1 cellular context compared by ENCODE assay signal in the genomic region with DNA sequence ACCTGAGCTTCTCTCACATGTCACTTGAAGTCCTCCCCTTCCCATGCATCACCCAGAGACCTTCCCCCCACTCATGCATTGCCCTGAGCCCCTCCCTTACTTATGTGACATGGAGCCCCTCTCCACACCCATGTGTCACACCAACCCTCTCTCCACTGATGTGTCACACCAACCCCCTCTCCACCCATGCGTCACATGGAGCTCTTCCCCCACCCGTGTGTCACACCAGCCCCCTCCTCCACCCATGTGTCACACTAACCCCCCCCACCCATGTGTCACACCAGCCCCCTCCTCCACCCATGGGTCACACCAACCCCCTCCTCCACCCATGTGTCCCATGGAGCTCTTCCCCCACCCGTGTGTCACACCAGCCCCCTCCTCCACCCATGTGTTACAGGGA.
TF ChIP-seq lines count a peak whose summit lies in the region.

No MANE protein-coding gene starts in this region.

TF ChIP-seq in K562, 482 proteins besides CTCF, POLR2A, EP300 and RAD21:
- TF ChIP-seq RBM34 (IDR thresholded peaks at IDR 0.05; ENCODE audit: borderline replicate concordance, insufficient read depth, low read length) (no peak), SREBF2 (CRISPR knock-in tag; IDR thresholded peaks at IDR 0.05) (no peak), SMARCA4 (IDR thresholded peaks at IDR 0.05) (no peak), TOE1 (IDR thresholded peaks at IDR 0.05; ENCODE audit: borderline replicate concordance) (no peak), TOE1 (CRISPR knock-in tag; IDR thresholded peaks at IDR 0.05; ENCODE audit: borderline replicate concordance, low read depth) (no peak), ZNF318 (IDR thresholded peaks at IDR 0.05; ENCODE audit: borderline replicate concordance in 1 of 2, low read depth in 1 of 2) (no peak), PBX2 (CRISPR knock-in tag; IDR thresholded peaks at IDR 0.05; ENCODE audit: low read depth) (no peak), PBX2 (tag; conservative IDR thresholded peaks at IDR 0.05; ENCODE audit: low read depth) (no peak), ZNF324 (CRISPR knock-in tag; IDR thresholded peaks at IDR 0.05) (no peak), ZNF583 (CRISPR knock-in tag; IDR thresholded peaks at IDR 0.05) (no peak), SRF (CRISPR knock-in tag; IDR thresholded peaks at IDR 0.05) (no peak), KLF6 (CRISPR knock-in tag; IDR thresholded peaks at IDR 0.05; ENCODE audit: borderline replicate concordance) (no peak), ZNF217 (CRISPR knock-in tag; IDR thresholded peaks at IDR 0.05) (no peak), GTF2E2 (tag; IDR thresholded peaks at IDR 0.05) (no peak), ZNF224 (CRISPR knock-in tag; IDR thresholded peaks at IDR 0.05) (no peak), HIVEP1 (CRISPR knock-in tag; IDR thresholded peaks at IDR 0.05) (no peak), SIN3A (IDR thresholded peaks at IDR 0.05; ENCODE audit: borderline replicate concordance in 2 of 2, control insufficient read depth in 1 of 2, low read depth in 2 of 2, low read length in 2 of 2) (no peak)
- TF ChIP-seq, protein P1, sequence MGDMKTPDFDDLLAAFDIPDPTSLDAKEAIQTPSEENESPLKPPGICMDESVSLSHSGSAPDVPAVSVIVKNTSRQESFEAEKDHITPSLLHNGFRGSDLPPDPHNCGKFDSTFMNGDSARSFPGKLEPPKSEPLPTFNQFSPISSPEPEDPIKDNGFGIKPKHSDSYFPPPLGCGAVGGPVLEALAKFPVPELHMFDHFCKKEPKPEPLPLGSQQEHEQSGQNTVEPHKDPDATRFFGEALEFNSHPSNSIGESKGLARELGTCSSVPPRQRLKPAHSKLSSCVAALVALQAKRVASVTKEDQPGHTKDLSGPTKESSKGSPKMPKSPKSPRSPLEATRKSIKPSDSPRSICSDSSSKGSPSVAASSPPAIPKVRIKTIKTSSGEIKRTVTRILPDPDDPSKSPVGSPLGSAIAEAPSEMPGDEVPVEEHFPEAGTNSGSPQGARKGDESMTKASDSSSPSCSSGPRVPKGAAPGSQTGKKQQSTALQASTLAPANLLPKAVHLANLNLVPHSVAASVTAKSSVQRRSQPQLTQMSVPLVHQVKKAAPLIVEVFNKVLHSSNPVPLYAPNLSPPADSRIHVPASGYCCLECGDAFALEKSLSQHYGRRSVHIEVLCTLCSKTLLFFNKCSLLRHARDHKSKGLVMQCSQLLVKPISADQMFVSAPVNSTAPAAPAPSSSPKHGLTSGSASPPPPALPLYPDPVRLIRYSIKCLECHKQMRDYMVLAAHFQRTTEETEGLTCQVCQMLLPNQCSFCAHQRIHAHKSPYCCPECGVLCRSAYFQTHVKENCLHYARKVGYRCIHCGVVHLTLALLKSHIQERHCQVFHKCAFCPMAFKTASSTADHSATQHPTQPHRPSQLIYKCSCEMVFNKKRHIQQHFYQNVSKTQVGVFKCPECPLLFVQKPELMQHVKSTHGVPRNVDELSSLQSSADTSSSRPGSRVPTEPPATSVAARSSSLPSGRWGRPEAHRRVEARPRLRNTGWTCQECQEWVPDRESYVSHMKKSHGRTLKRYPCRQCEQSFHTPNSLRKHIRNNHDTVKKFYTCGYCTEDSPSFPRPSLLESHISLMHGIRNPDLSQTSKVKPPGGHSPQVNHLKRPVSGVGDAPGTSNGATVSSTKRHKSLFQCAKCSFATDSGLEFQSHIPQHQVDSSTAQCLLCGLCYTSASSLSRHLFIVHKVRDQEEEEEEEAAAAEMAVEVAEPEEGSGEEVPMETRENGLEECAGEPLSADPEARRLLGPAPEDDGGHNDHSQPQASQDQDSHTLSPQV (IDR thresholded peaks at IDR 0.05), result no peak
- TF ChIP-seq, protein P2, sequence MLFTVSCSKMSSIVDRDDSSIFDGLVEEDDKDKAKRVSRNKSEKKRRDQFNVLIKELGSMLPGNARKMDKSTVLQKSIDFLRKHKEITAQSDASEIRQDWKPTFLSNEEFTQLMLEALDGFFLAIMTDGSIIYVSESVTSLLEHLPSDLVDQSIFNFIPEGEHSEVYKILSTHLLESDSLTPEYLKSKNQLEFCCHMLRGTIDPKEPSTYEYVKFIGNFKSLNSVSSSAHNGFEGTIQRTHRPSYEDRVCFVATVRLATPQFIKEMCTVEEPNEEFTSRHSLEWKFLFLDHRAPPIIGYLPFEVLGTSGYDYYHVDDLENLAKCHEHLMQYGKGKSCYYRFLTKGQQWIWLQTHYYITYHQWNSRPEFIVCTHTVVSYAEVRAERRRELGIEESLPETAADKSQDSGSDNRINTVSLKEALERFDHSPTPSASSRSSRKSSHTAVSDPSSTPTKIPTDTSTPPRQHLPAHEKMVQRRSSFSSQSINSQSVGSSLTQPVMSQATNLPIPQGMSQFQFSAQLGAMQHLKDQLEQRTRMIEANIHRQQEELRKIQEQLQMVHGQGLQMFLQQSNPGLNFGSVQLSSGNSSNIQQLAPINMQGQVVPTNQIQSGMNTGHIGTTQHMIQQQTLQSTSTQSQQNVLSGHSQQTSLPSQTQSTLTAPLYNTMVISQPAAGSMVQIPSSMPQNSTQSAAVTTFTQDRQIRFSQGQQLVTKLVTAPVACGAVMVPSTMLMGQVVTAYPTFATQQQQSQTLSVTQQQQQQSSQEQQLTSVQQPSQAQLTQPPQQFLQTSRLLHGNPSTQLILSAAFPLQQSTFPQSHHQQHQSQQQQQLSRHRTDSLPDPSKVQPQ (CRISPR knock-in tag; IDR thresholded peaks at IDR 0.05; ENCODE audit: borderline replicate concordance), result no peak
TF ChIP-seq in K562: peak in this region for 0.
